In the genomic region with DNA sequence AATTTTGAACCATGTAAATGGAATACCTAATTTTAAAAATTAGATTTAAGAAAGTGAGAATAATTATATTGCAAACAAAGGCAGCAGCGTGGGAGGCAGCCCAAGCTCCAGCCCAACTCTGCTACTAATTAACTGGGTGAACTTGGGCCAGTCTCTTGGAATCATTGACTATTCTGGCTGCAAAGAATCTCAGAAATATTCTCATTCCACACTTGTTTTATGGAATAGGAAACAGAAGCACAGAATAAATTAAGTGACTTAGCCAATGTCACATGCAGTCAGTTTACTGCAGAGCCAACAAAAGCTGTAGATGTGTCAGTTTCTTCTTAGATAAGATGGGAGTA, we compare ENCODE assay signal across 18 cellular contexts.
A peak's percentile ranks its signal among the peaks of the same experiment; 100 is the strongest.
DNase-seq lines count a peak whose midpoint lies in the region; ATAC-seq and TF ChIP-seq lines count a peak whose summit lies in the region.
"Had no signal": no experiment of that assay in that cellular context is flagged by ENCODE, and none has a peak within 500 bp of the region (broad histone marks: within the 10 kb centered on the region; RNA-seq: fewer than 3 reads in every experiment).

No MANE protein-coding gene starts in this region.

- peaks cover 19% of the 10 kb centered on the region for H3K4me1 ChIP-seq in foreskin keratinocyte
- H3K4me1 ChIP-seq: neural progenitor cell had no signal

- H3K4me3 ChIP-seq in astrocyte of the spinal cord (ENCODE audit: low read depth, low read length): no peak overlapping the region
- H3K4me3 ChIP-seq: lung, neural progenitor cell had no signal

- H3K27ac Mint-ChIP-seq in activated CD8-positive, alpha-beta T cell treated with anti-CD3 and anti-CD28 coated beads, Interleukin-2, amount 10 ng/mL, durations not matched to agents 7 days and 5 days: no peak overlapping the region
- H3K27ac Mint-ChIP-seq: brain, neural progenitor cell, WTC11 had no signal

- H3K4me1 Mint-ChIP-seq in activated CD8-positive, alpha-beta T cell treated with anti-CD3 and anti-CD28 coated beads, Interleukin-2, amount 10 ng/mL, durations not matched to agents 7 days and 5 days (ENCODE audit: low read depth): peaks cover 24% of the 10 kb centered on the region

- no peaks in the 10 kb centered on the region for H3K27me3 ChIP-seq in foreskin keratinocyte
- H3K27me3 ChIP-seq: neural progenitor cell had no signal

- no peaks in the 10 kb centered on the region for H3K9me3 Mint-ChIP-seq in activated CD8-positive, alpha-beta T cell treated with anti-CD3 and anti-CD28 coated beads, Interleukin-2, amount 10 ng/mL, durations not matched to agents 7 days and 5 days (ENCODE audit: insufficient read depth)
- H3K9me3 Mint-ChIP-seq: activated T-helper 17 cell treated with anti-CD3 and anti-CD28 coated beads, Interleukin-2, amount 50 U/mL, for 72 hours had no signal

- H3K4me3 Mint-ChIP-seq in activated CD8-positive, alpha-beta T cell treated with anti-CD3 and anti-CD28 coated beads, Interleukin-2, amount 10 ng/mL, durations not matched to agents 7 days and 5 days: no peak overlapping the region
- H3K4me3 Mint-ChIP-seq: brain, neural progenitor cell, WTC11 had no signal

- no peaks in the 10 kb centered on the region for H3K27me3 Mint-ChIP-seq in activated CD8-positive, alpha-beta T cell treated with anti-CD3 and anti-CD28 coated beads, Interleukin-2, amount 10 ng/mL, durations not matched to agents 7 days and 5 days (ENCODE audit: low read depth)
- H3K27me3 Mint-ChIP-seq: activated T-helper 17 cell treated with anti-CD3 and anti-CD28 coated beads, Interleukin-2, amount 50 U/mL, for 72 hours had no signal

- H3K27ac ChIP-seq in foreskin keratinocyte: no peak overlapping the region
- H3K27ac ChIP-seq: neural progenitor cell had no signal

- peaks cover 4% of the 10 kb centered on the region for H3K36me3 Mint-ChIP-seq in activated CD8-positive, alpha-beta T cell treated with anti-CD3 and anti-CD28 coated beads, Interleukin-2, amount 10 ng/mL, durations not matched to agents 7 days and 5 days (ENCODE audit: low read depth)
- H3K36me3 Mint-ChIP-seq: brain, neural progenitor cell had no signal

- POLR2A ChIA-PET in activated CD8-positive, alpha-beta T cell treated with anti-CD3 and anti-CD28 coated beads, Interleukin-2, amount 10 ng/mL, durations not matched to agents 7 days and 5 days (lab: Charles Lee): interaction anchor here (0.6 kb wide), 1 partner anchor 148 kb away, joined by 4 read pairs; no protein-coding TSS in a partner anchor

- TF ChIP-seq CTCF in astrocyte of the spinal cord (IDR thresholded peaks at IDR 0.05; ENCODE audit: low read depth, low read length) (no peak), foreskin keratinocyte (conservative IDR thresholded peaks at IDR 0.05) (no peak)

- DNase-seq in Caki2 (ENCODE audit: low read depth): peak; percentile 85
- peak; percentile 14 for DNase-seq in M059J (ENCODE audit: low read depth)
- peak; percentile 26 for DNase-seq in astrocyte of the spinal cord (ENCODE audit: low read depth, low spot score)
- no peak for DNase-seq in left lobe of liver (ENCODE audit: low spot score)
- DNase-seq in NCI-H1694 treated with DMSO at 0.1 percent for 48 hours (lab: John Stamatoyannopoulos, UW): no peak
- DNase-seq in activated CD8-positive, alpha-beta T cell treated with anti-CD3 and anti-CD28 coated beads, Interleukin-2, amount 10 ng/mL, durations not matched to agents 7 days and 5 days: no peak
- DNase-seq in foreskin keratinocyte: no peak
- DNase-seq in NCI-H1092 treated with DMSO at 0.1 percent for 48 hours (lab: John Stamatoyannopoulos, UW): no peak
- DNase-seq: NCI-H1105, NCI-H2029 treated with DMSO at 0.1 percent for 48 hours, NCI-H774, T1000 had no signal

- ATAC-seq in left lobe of liver: peak; percentile 64
- no peak for ATAC-seq in activated CD8-positive, alpha-beta T cell treated with anti-CD3 and anti-CD28 coated beads, Interleukin-2, amount 10 ng/mL, durations not matched to agents 7 days and 5 days
- ATAC-seq in foreskin keratinocyte: no peak
- ATAC-seq: Right ventricle myocardium inferior, WTC11 had no signal

- in situ Hi-C loops in Caki2 (cut with HindIII; ENCODE audit: low pct_unique_long_range_greater_than_20kb, low sequenced_read_pairs) (no loop called here), astrocyte of the spinal cord (cut with HindIII; ENCODE audit: low sequenced_read_pairs) (no loop called here)

- CTCF ChIA-PET in activated CD8-positive, alpha-beta T cell treated with anti-CD3 and anti-CD28 coated beads, Interleukin-2, amount 10 ng/mL, durations not matched to agents 7 days and 5 days (lab: Charles Lee): interaction anchor here (1.1 kb wide), 1 partner anchor 186 kb away, joined by 4 read pairs; no protein-coding TSS in a partner anchor

Comparison
In these comparisons a context has a peak if more than half of its experiments do, and no peak if none do; other contexts are left out.
1. DNase-seq: peak in Caki2 (single experiment), M059J (single experiment) and astrocyte of the spinal cord (single experiment); none in left lobe of liver (single experiment), NCI-H1694 treated with DMSO at 0.1 percent for 48 hours (single experiment), activated CD8-positive, alpha-beta T cell treated with anti-CD3 and anti-CD28 coated beads, Interleukin-2, amount 10 ng/mL, durations not matched to agents 7 days and 5 days (single experiment), foreskin keratinocyte (0 of 2) and NCI-H1092 treated with DMSO at 0.1 percent for 48 hours (single experiment).